1 cellular context compared by ENCODE assay signal in genomic region chr3:46892285-46893145, GRCh38.
TF ChIP-seq lines count a peak whose summit lies in the region.

No MANE protein-coding gene starts in this region.

TF ChIP-seq in WTC11, 78 proteins besides CTCF, POLR2A, EP300 and RAD21 (continued from another document and continues in another):
- TF ChIP-seq TP53 (CRISPR knock-in tag; IDR thresholded peaks at IDR 0.05) (peak; percentile 48), TCF7 (CRISPR knock-in tag; IDR thresholded peaks at IDR 0.05; ENCODE audit: low read depth) (no peak), NFE2L1 (CRISPR knock-in tag; IDR thresholded peaks at IDR 0.05) (no peak), NFYB (CRISPR knock-in tag; conservative IDR thresholded peaks at IDR 0.05; ENCODE audit: low read depth) (no peak), PRRX2 (CRISPR knock-in tag; IDR thresholded peaks at IDR 0.05) (no peak), IRF1 (CRISPR knock-in tag; IDR thresholded peaks at IDR 0.05) (no peak), ARID4B (CRISPR knock-in tag; IDR thresholded peaks at IDR 0.05; ENCODE audit: borderline replicate concordance) (no peak), ZNF416 (CRISPR knock-in tag; IDR thresholded peaks at IDR 0.05) (no peak), ATF2 (CRISPR knock-in tag; IDR thresholded peaks at IDR 0.05; ENCODE audit: borderline replicate concordance, low read depth) (no peak), ZNF423 (CRISPR knock-in tag; IDR thresholded peaks at IDR 0.05) (no peak), ATF1 (CRISPR knock-in tag; IDR thresholded peaks at IDR 0.05) (no peak), ESRRA (CRISPR knock-in tag; IDR thresholded peaks at IDR 0.05; ENCODE audit: borderline replicate concordance) (peak; percentile 81; the same call in 1 of the 2 replicates), SMAD3 (CRISPR knock-in tag; IDR thresholded peaks at IDR 0.05; ENCODE audit: borderline replicate concordance) (peak; percentile 23; the same call in 1 of the 2 replicates), ZBTB43 (CRISPR knock-in tag; IDR thresholded peaks at IDR 0.05) (no peak), SP1 (CRISPR knock-in tag; conservative IDR thresholded peaks at IDR 0.05) (peak; percentile 61), CBFB (CRISPR knock-in tag; IDR thresholded peaks at IDR 0.05; ENCODE audit: low read depth) (no peak), MXD4 (CRISPR knock-in tag; IDR thresholded peaks at IDR 0.05; ENCODE audit: borderline replicate concordance) (no peak), MLX (CRISPR knock-in tag; IDR thresholded peaks at IDR 0.05) (no peak), ZNF671 (CRISPR knock-in tag; IDR thresholded peaks at IDR 0.05) (no peak), GABPB1 (CRISPR knock-in tag; IDR thresholded peaks at IDR 0.05) (no peak), SOX15 (CRISPR knock-in tag; IDR thresholded peaks at IDR 0.05) (no peak), GRHL2 (CRISPR knock-in tag; IDR thresholded peaks at IDR 0.05; ENCODE audit: insufficient replicate concordance, severe bottlenecking) (no peak), ZNF317 (CRISPR knock-in tag; IDR thresholded peaks at IDR 0.05; ENCODE audit: borderline replicate concordance, low read depth) (no peak), JAZF1 (CRISPR knock-in tag; IDR thresholded peaks at IDR 0.05) (no peak), ERG (CRISPR knock-in tag; IDR thresholded peaks at IDR 0.05) (no peak), HMGXB4 (CRISPR knock-in tag; IDR thresholded peaks at IDR 0.05) (0 out of 2 replicates have a peak, but pooled peaks have one; percentile 22), NR1H2 (CRISPR knock-in tag; IDR thresholded peaks at IDR 0.05) (no peak), PRDM15 (CRISPR knock-in tag; IDR thresholded peaks at IDR 0.05) (no peak), E2F5 (CRISPR knock-in tag; IDR thresholded peaks at IDR 0.05) (peak; percentile 61; the same call in 1 of the 2 replicates), ATF3 (CRISPR knock-in tag; conservative IDR thresholded peaks at IDR 0.05) (no peak), RELA (CRISPR knock-in tag; IDR thresholded peaks at IDR 0.05; ENCODE audit: borderline replicate concordance) (peak; percentile 94), ZSCAN18 (CRISPR knock-in tag; IDR thresholded peaks at IDR 0.05) (no peak), MYBL2 (CRISPR knock-in tag; IDR thresholded peaks at IDR 0.05) (no peak), ZNF219 (CRISPR knock-in tag; IDR thresholded peaks at IDR 0.05; ENCODE audit: borderline replicate concordance) (no peak), NR3C1 (CRISPR knock-in tag; conservative IDR thresholded peaks at IDR 0.05; ENCODE audit: low read depth) (0 out of 2 replicates have a peak, but pooled peaks have one; percentile 63), FOXP4 (CRISPR knock-in tag; IDR thresholded peaks at IDR 0.05) (0 out of 2 replicates have a peak, but pooled peaks have one; percentile 41)
